ENCODE assay signal across 1 cellular context in the genomic region with DNA sequence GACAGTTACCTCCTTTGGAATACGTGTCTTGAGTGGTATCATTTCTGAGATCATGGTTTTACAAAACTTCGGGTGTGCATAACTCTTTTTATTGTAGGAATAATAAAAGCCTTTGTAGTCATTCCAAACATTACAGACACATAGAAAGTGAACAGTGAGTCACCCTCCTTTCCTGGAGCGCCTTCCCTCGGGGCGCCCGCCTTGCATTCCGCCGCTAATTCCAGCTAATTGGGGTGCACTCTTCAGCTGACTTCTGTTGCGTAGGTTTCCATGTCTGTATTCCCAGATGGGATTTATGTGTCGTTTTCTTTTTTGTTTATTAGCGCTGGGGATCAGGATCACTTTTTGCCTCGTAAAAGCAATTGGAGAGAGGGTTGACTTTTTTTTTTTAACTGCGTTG.
TF ChIP-seq lines count a peak whose summit lies in the region.

No MANE protein-coding gene starts in this region.

TF ChIP-seq in HEK293, 187 proteins besides CTCF, POLR2A, EP300 and RAD21 (continued from another document and continues in another):
- TF ChIP-seq, protein P1, sequence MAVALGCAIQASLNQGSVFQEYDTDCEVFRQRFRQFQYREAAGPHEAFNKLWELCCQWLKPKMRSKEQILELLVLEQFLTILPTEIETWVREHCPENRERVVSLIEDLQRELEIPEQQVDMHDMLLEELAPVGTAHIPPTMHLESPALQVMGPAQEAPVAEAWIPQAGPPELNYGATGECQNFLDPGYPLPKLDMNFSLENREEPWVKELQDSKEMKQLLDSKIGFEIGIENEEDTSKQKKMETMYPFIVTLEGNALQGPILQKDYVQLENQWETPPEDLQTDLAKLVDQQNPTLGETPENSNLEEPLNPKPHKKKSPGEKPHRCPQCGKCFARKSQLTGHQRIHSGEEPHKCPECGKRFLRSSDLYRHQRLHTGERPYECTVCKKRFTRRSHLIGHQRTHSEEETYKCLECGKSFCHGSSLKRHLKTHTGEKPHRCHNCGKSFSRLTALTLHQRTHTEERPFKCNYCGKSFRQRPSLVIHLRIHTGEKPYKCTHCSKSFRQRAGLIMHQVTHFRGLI (tag by site-specific recombination; IDR thresholded peaks at IDR 0.05), result peak; percentile 35; the same call in 1 of the 2 replicates
- TF ChIP-seq, protein P2, sequence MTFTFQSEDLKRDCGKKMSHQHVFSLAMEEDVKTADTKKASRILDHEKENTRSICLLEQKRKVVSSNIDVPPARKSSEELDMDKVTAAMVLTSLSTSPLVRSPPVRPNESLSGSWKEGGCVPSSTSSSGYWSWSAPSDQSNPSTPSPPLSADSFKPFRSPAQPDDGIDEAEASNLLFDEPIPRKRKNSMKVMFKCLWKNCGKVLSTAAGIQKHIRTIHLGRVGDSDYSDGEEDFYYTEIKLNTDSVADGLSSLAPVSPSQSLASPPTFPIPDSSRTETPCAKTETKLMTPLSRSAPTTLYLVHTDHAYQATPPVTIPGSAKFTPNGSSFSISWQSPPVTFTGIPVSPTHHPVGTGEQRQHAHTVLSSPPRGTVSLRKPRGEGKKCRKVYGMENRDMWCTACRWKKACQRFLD (tag by site-specific recombination; IDR thresholded peaks at IDR 0.05), result no peak
- TF ChIP-seq ZBTB48 (tag by site-specific recombination; IDR thresholded peaks at IDR 0.05), result no peak
- peak; percentile 80 for TF ChIP-seq ZEB2 (tag by site-specific recombination; IDR thresholded peaks at IDR 0.05)
- no peak for TF ChIP-seq ZBTB20 (tag by site-specific recombination; IDR thresholded peaks at IDR 0.05)
- peak; percentile 85 for TF ChIP-seq ZNF366 (tag by site-specific recombination; conservative IDR thresholded peaks at IDR 0.05)
- no peak for TF ChIP-seq ZFP37 (tag by site-specific recombination; IDR thresholded peaks at IDR 0.05)
- TF ChIP-seq, protein P3, sequence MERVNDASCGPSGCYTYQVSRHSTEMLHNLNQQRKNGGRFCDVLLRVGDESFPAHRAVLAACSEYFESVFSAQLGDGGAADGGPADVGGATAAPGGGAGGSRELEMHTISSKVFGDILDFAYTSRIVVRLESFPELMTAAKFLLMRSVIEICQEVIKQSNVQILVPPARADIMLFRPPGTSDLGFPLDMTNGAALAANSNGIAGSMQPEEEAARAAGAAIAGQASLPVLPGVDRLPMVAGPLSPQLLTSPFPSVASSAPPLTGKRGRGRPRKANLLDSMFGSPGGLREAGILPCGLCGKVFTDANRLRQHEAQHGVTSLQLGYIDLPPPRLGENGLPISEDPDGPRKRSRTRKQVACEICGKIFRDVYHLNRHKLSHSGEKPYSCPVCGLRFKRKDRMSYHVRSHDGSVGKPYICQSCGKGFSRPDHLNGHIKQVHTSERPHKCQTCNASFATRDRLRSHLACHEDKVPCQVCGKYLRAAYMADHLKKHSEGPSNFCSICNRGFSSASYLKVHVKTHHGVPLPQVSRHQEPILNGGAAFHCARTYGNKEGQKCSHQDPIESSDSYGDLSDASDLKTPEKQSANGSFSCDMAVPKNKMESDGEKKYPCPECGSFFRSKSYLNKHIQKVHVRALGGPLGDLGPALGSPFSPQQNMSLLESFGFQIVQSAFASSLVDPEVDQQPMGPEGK (tag by site-specific recombination; IDR thresholded peaks at IDR 0.05), result peak; percentile 37; the same call in 1 of the 2 replicates
- peak; percentile 69; the same call in 1 of the 2 replicates for TF ChIP-seq MZF1 (tag by site-specific recombination; IDR thresholded peaks at IDR 0.05; ENCODE audit: borderline replicate concordance)
- TF ChIP-seq ZNF670 (tag by site-specific recombination; IDR thresholded peaks at IDR 0.05; ENCODE audit: low read depth), result no peak
- no peak for TF ChIP-seq ZNF610 (tag by site-specific recombination; IDR thresholded peaks at IDR 0.05; ENCODE audit: borderline replicate concordance)
- TF ChIP-seq GLIS1 (tag by site-specific recombination; IDR thresholded peaks at IDR 0.05), result peak; percentile 65
- no peak for TF ChIP-seq ZNF571 (tag by site-specific recombination; IDR thresholded peaks at IDR 0.05)
- peak; percentile 95 for TF ChIP-seq FEZF1 (tag by site-specific recombination; IDR thresholded peaks at IDR 0.05)
- peak; percentile 67; the same call in 1 of the 2 replicates for TF ChIP-seq ZBTB7A (tag by site-specific recombination; IDR thresholded peaks at IDR 0.05; ENCODE audit: low read depth)
- TF ChIP-seq, protein P4, sequence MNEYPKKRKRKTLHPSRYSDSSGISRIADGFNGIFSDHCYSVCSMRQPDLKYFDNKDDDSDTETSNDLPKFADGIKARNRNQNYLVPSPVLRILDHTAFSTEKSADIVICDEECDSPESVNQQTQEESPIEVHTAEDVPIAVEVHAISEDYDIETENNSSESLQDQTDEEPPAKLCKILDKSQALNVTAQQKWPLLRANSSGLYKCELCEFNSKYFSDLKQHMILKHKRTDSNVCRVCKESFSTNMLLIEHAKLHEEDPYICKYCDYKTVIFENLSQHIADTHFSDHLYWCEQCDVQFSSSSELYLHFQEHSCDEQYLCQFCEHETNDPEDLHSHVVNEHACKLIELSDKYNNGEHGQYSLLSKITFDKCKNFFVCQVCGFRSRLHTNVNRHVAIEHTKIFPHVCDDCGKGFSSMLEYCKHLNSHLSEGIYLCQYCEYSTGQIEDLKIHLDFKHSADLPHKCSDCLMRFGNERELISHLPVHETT (tag by site-specific recombination; IDR thresholded peaks at IDR 0.05), result peak; percentile 83
- no peak; the same call in 1 of the 2 replicates for TF ChIP-seq ZNF76 (tag by site-specific recombination; IDR thresholded peaks at IDR 0.05; ENCODE audit: borderline replicate concordance, low read depth)
- peak; percentile 80 for TF ChIP-seq PRDM1 (tag by site-specific recombination; IDR thresholded peaks at IDR 0.05)
- no peak for TF ChIP-seq ZNF157 (tag by site-specific recombination; IDR thresholded peaks at IDR 0.05)
- no peak for TF ChIP-seq ZNF626 (tag by site-specific recombination; IDR thresholded peaks at IDR 0.05)
- TF ChIP-seq ZNF221 (tag by site-specific recombination; IDR thresholded peaks at IDR 0.05; ENCODE audit: borderline replicate concordance), result no peak
- no peak for TF ChIP-seq ZNF146 (tag by site-specific recombination; IDR thresholded peaks at IDR 0.05)
- TF ChIP-seq ZNF555 (tag by site-specific recombination; conservative IDR thresholded peaks at IDR 0.05), result no peak
- no peak for TF ChIP-seq ZNF621 (tag by site-specific recombination; IDR thresholded peaks at IDR 0.05)
- TF ChIP-seq ZNF677 (tag by site-specific recombination; IDR thresholded peaks at IDR 0.05), result no peak
- TF ChIP-seq, protein P5, sequence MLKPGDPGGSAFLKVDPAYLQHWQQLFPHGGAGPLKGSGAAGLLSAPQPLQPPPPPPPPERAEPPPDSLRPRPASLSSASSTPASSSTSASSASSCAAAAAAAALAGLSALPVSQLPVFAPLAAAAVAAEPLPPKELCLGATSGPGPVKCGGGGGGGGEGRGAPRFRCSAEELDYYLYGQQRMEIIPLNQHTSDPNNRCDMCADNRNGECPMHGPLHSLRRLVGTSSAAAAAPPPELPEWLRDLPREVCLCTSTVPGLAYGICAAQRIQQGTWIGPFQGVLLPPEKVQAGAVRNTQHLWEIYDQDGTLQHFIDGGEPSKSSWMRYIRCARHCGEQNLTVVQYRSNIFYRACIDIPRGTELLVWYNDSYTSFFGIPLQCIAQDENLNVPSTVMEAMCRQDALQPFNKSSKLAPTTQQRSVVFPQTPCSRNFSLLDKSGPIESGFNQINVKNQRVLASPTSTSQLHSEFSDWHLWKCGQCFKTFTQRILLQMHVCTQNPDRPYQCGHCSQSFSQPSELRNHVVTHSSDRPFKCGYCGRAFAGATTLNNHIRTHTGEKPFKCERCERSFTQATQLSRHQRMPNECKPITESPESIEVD (tag by site-specific recombination; IDR thresholded peaks at IDR 0.05), result peak; percentile 88
- TF ChIP-seq, protein P6, sequence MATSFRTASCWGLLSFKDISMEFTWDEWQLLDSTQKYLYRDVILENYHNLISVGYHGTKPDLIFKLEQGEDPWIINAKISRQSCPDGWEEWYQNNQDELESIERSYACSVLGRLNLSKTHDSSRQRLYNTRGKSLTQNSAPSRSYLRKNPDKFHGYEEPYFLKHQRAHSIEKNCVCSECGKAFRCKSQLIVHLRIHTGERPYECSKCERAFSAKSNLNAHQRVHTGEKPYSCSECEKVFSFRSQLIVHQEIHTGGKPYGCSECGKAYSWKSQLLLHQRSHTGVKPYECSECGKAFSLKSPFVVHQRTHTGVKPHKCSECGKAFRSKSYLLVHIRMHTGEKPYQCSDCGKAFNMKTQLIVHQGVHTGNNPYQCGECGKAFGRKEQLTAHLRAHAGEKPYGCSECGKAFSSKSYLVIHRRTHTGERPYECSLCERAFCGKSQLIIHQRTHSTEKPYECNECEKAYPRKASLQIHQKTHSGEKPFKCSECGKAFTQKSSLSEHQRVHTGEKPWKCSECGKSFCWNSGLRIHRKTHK (tag by site-specific recombination; IDR thresholded peaks at IDR 0.05), result no peak
- TF ChIP-seq ZNF558 (tag by site-specific recombination; IDR thresholded peaks at IDR 0.05), result peak; percentile 62; the same call in 1 of the 2 replicates
- no peak for TF ChIP-seq ZNF274 (IDR thresholded peaks at IDR 0.05; ENCODE audit: low read length)
- no peak for TF ChIP-seq ZNF274 (tag by site-specific recombination; IDR thresholded peaks at IDR 0.05; ENCODE audit: borderline replicate concordance)
- TF ChIP-seq ZNF501 (tag by site-specific recombination; IDR thresholded peaks at IDR 0.05), result no peak; the same call in 1 of the 2 replicates
- TF ChIP-seq ZNF391 (tag by site-specific recombination; IDR thresholded peaks at IDR 0.05; ENCODE audit: borderline replicate concordance, low read depth), result peak; percentile 77; the same call in 1 of the 2 replicates
- TF ChIP-seq, protein P7, sequence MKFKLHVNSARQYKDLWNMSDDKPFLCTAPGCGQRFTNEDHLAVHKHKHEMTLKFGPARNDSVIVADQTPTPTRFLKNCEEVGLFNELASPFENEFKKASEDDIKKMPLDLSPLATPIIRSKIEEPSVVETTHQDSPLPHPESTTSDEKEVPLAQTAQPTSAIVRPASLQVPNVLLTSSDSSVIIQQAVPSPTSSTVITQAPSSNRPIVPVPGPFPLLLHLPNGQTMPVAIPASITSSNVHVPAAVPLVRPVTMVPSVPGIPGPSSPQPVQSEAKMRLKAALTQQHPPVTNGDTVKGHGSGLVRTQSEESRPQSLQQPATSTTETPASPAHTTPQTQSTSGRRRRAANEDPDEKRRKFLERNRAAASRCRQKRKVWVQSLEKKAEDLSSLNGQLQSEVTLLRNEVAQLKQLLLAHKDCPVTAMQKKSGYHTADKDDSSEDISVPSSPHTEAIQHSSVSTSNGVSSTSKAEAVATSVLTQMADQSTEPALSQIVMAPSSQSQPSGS (tag by site-specific recombination; IDR thresholded peaks at IDR 0.05; ENCODE audit: low read depth), result no peak
- TF ChIP-seq KLF7 (tag by site-specific recombination; IDR thresholded peaks at IDR 0.05; ENCODE audit: borderline replicate concordance), result no peak
- TF ChIP-seq YY1 (tag by site-specific recombination; IDR thresholded peaks at IDR 0.05), result no peak
- no peak for TF ChIP-seq ZNF114 (tag by site-specific recombination; IDR thresholded peaks at IDR 0.05)
- TF ChIP-seq ZNF707 (tag by site-specific recombination; IDR thresholded peaks at IDR 0.05), result no peak
- no peak for TF ChIP-seq ZNF837 (tag by site-specific recombination; IDR thresholded peaks at IDR 0.05)
- TF ChIP-seq GLIS2 (tag by site-specific recombination; IDR thresholded peaks at IDR 0.05), result no peak
- no peak for TF ChIP-seq ZNF302 (tag by site-specific recombination; IDR thresholded peaks at IDR 0.05; ENCODE audit: low read depth)
- peak; percentile 93 for TF ChIP-seq SP7 (tag by site-specific recombination; IDR thresholded peaks at IDR 0.05)
- TF ChIP-seq ZNF423 (tag by site-specific recombination; IDR thresholded peaks at IDR 0.05), result peak; percentile 54
- TF ChIP-seq, protein P8, sequence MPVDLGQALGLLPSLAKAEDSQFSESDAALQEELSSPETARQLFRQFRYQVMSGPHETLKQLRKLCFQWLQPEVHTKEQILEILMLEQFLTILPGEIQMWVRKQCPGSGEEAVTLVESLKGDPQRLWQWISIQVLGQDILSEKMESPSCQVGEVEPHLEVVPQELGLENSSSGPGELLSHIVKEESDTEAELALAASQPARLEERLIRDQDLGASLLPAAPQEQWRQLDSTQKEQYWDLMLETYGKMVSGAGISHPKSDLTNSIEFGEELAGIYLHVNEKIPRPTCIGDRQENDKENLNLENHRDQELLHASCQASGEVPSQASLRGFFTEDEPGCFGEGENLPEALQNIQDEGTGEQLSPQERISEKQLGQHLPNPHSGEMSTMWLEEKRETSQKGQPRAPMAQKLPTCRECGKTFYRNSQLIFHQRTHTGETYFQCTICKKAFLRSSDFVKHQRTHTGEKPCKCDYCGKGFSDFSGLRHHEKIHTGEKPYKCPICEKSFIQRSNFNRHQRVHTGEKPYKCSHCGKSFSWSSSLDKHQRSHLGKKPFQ (tag by site-specific recombination; IDR thresholded peaks at IDR 0.05), result no peak
- no peak for TF ChIP-seq ZFP41 (tag by site-specific recombination; IDR thresholded peaks at IDR 0.05; ENCODE audit: borderline replicate concordance)
- TF ChIP-seq, protein P9, sequence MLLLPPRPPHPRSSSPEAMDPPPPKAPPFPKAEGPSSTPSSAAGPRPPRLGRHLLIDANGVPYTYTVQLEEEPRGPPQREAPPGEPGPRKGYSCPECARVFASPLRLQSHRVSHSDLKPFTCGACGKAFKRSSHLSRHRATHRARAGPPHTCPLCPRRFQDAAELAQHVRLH (tag by site-specific recombination; IDR thresholded peaks at IDR 0.05), result no peak
- TF ChIP-seq KLF10 (tag by site-specific recombination; IDR thresholded peaks at IDR 0.05), result peak; percentile 89
- peak; percentile 63; the same call in 1 of the 2 replicates for TF ChIP-seq ZXDB (tag by site-specific recombination; IDR thresholded peaks at IDR 0.05)
- TF ChIP-seq, protein P10, sequence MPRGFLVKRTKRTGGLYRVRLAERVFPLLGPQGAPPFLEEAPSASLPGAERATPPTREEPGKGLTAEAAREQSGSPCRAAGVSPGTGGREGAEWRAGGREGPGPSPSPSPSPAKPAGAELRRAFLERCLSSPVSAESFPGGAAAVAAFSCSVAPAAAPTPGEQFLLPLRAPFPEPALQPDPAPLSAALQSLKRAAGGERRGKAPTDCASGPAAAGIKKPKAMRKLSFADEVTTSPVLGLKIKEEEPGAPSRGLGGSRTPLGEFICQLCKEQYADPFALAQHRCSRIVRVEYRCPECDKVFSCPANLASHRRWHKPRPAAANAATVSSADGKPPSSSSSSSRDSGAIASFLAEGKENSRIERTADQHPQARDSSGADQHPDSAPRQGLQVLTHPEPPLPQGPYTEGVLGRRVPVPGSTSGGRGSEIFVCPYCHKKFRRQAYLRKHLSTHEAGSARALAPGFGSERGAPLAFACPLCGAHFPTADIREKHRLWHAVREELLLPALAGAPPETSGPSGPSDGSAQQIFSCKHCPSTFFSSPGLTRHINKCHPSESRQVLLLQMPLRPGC (tag by site-specific recombination; IDR thresholded peaks at IDR 0.05), result peak; percentile 98
- TF ChIP-seq, protein P11, sequence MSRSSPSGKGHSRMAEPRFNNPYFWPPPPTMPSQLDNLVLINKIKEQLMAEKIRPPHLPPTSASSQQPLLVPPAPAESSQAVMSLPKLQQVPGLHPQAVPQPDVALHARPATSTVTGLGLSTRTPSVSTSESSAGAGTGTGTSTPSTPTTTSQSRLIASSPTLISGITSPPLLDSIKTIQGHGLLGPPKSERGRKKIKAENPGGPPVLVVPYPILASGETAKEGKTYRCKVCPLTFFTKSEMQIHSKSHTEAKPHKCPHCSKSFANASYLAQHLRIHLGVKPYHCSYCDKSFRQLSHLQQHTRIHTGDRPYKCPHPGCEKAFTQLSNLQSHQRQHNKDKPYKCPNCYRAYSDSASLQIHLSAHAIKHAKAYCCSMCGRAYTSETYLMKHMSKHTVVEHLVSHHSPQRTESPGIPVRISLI (tag by site-specific recombination; IDR thresholded peaks at IDR 0.05), result peak; percentile 81
- peak; percentile 32; the same call in 1 of the 2 replicates for TF ChIP-seq ZNF623 (tag by site-specific recombination; IDR thresholded peaks at IDR 0.05)
